In genomic region chr7:17300012-17300411, GRCh38 we compare ENCODE assay signal across 8 cellular contexts. TPM values are rescaled to one million over a fixed set of nuclear protein-coding genes. Genes with fewer than 3 reads are reported as not detected.
DNase-seq lines count a peak whose midpoint lies in the region; ATAC-seq, FAIRE-seq and TF ChIP-seq lines count a peak whose summit lies in the region.

No MANE protein-coding gene starts in this region.

- peak overlapping the region; percentile 87 for H3K4me3 ChIP-seq in astrocyte (ENCODE audit: insufficient read depth, low read depth, low read length)
- peak overlapping the region; percentile 87 to 96 (median 94) for H3K4me3 ChIP-seq in liver (ENCODE audit: low read depth in 1 of 3, low read length in 3 of 3)
- H3K4me3 ChIP-seq in testis: peak overlapping the region; percentile 67 to 98

- peaks cover 35% of the 10 kb centered on the region for H3K4me1 Mint-ChIP-seq in activated CD4-positive, alpha-beta T cell treated with anti-CD3 and anti-CD28 coated beads, Interleukin-2, amount 10 ng/mL, durations not matched to agents 24 days and 14 days
- H3K4me1 Mint-ChIP-seq in astrocyte (ENCODE audit: low read depth, unreplicated experiment): peaks cover 11% of the 10 kb centered on the region

- H3K27ac Mint-ChIP-seq in activated CD4-positive, alpha-beta T cell treated with anti-CD3 and anti-CD28 coated beads, Interleukin-2, amount 10 ng/mL, durations not matched to agents 24 days and 14 days: peak overlapping the region; percentile 97
- peak overlapping the region; percentile 1 for H3K27ac Mint-ChIP-seq in astrocyte (ENCODE audit: unreplicated experiment)

- TF ChIP-seq CTCF in astrocyte (IDR thresholded peaks at IDR 0.05; ENCODE audit: insufficient read depth, low read depth, low read length) (no peak), liver (IDR thresholded peaks at IDR 0.05; ENCODE audit: low read depth, low read length, missing input control) (no peak), testis (IDR thresholded peaks at IDR 0.05) (no peak)

- TF ChIP-seq RAD21 in liver (IDR thresholded peaks at IDR 0.05): no peak

- no peak for ATAC-seq in GM18907 (IDR thresholded peaks at IDR 0.05; ENCODE audit: unreplicated experiment)

- H3K27ac ChIP-seq in astrocyte (ENCODE audit: low read depth, low read length): peak overlapping the region; percentile 57
- H3K27ac ChIP-seq in liver (ENCODE audit: low read depth in 1 of 2, low read length in 2 of 2): peak overlapping the region; percentile 95 to 97
- peak overlapping the region in 1 of 2 donors; percentile 22 for H3K27ac ChIP-seq in testis

- FAIRE-seq in astrocyte (lab: Jason Lieb, UNC): no peak

- H3K9me3 ChIP-seq in astrocyte (ENCODE audit: insufficient read depth, low read depth, low read length): no peaks in the 10 kb centered on the region
- H3K9me3 ChIP-seq in liver (ENCODE audit: control insufficient read depth in 4 of 4, low read length in 3 of 4): no peaks in the 10 kb centered on the region
- no peaks in the 10 kb centered on the region for H3K9me3 ChIP-seq in testis

- intact Hi-C loops in activated CD4-positive, alpha-beta T cell treated with anti-CD3 and anti-CD28 coated beads, Interleukin-2, amount 10 ng/mL, durations not matched to agents 24 days and 14 days (cut with micrococcal nuclease): loop anchor here (2.0 to 10.0 kb wide), 4 partner anchors 102 to 879 kb away; partner anchors contain the start of gene CRPPA
- intact Hi-C loops in testis (cut with DNase I; ENCODE audit: low total_unique reads): no loop called here

- H3K4me2 ChIP-seq in astrocyte (ENCODE audit: low read length): peak overlapping the region; percentile 88

- TF ChIP-seq POLR2A in testis (IDR thresholded peaks at IDR 0.05): no peak

- H3K36me3 ChIP-seq in astrocyte (ENCODE audit: insufficient read depth, low read length) (no peaks in the 10 kb centered on the region), liver (ENCODE audit: control insufficient read depth in 4 of 4, insufficient read depth in 3 of 4, low read depth in 1 of 4, low read length in 3 of 4) (no peaks in the 10 kb centered on the region), testis (ENCODE audit: low read depth, missing control alignments) (no peaks in the 10 kb centered on the region)

- H3K27me3 ChIP-seq in astrocyte (ENCODE audit: insufficient read depth, low read length) (no peaks in the 10 kb centered on the region), liver (ENCODE audit: control insufficient read depth in 4 of 4, insufficient read depth in 4 of 4, low read length in 3 of 4) (no peaks in the 10 kb centered on the region), testis (no peaks in the 10 kb centered on the region)

- H3K4me1 ChIP-seq in astrocyte (ENCODE audit: insufficient read depth, low read length) (peaks cover 7% of the 10 kb centered on the region), liver (ENCODE audit: control insufficient read depth in 4 of 4, insufficient read depth in 4 of 4, low read length in 3 of 4) (peaks cover 6 to 29% (median 15%) of the 10 kb centered on the region in 4 donors), testis (peaks cover 17% of the 10 kb centered on the region)

- peaks cover 2% of the 10 kb centered on the region for H3K27me3 Mint-ChIP-seq in activated CD4-positive, alpha-beta T cell treated with anti-CD3 and anti-CD28 coated beads, Interleukin-2, amount 10 ng/mL, durations not matched to agents 24 days and 14 days
- no peaks in the 10 kb centered on the region for H3K27me3 Mint-ChIP-seq in astrocyte (ENCODE audit: low read depth, unreplicated experiment)

- H2AFZ ChIP-seq in astrocyte (ENCODE audit: low read depth, low read length): no peak overlapping the region

- under 1% methylated on average over 5 of the region's 5 CpGs for WGBS in liver
- WGBS in testis, 2 donors: 25 to 28% methylated on average over 5 of the region's 5 CpGs

- peaks cover 11% of the 10 kb centered on the region for H3K36me3 Mint-ChIP-seq in activated CD4-positive, alpha-beta T cell treated with anti-CD3 and anti-CD28 coated beads, Interleukin-2, amount 10 ng/mL, durations not matched to agents 24 days and 14 days (ENCODE audit: low read depth)
- H3K36me3 Mint-ChIP-seq in astrocyte (ENCODE audit: low read depth, unreplicated experiment): no peaks in the 10 kb centered on the region

- H3K79me2 ChIP-seq in astrocyte (ENCODE audit: insufficient read depth, low read length): peaks cover 65% of the 10 kb centered on the region

- no peak for DNase-seq in activated CD4-positive, alpha-beta T cell treated with anti-CD3 and anti-CD28 coated beads, Interleukin-2, amount 10 ng/mL, durations not matched to agents 24 days and 14 days
- no peak for DNase-seq in activated CD4-positive, alpha-beta T cell treated with anti-CD3 and anti-CD28 coated beads for 1 hour
- DNase-seq in astrocyte (ENCODE audit: low read depth) (no peak), testis (no peak), hypothalamus (lab: John Stamatoyannopoulos, UW) (no peak), SIG-M5 treated with dmso at 0.1 percent for 504 hours (lab: John Stamatoyannopoulos, UW; ENCODE audit: unreplicated experiment) (no peak)

- H4K20me1 ChIP-seq in astrocyte (ENCODE audit: insufficient read depth, low read length): peaks cover 24% of the 10 kb centered on the region

- H3K9ac ChIP-seq in astrocyte (ENCODE audit: low read length): peak overlapping the region; percentile 90
- peak overlapping the region; percentile 85 to 89 for H3K9ac ChIP-seq in liver (ENCODE audit: low read depth in 1 of 2, low read length in 2 of 2)

- peak overlapping the region; percentile 96 for H3K4me3 Mint-ChIP-seq in activated CD4-positive, alpha-beta T cell treated with anti-CD3 and anti-CD28 coated beads, Interleukin-2, amount 10 ng/mL, durations not matched to agents 24 days and 14 days
- H3K4me3 Mint-ChIP-seq in astrocyte (ENCODE audit: unreplicated experiment): peak overlapping the region; percentile 98

- H3K9me3 Mint-ChIP-seq in activated CD4-positive, alpha-beta T cell treated with anti-CD3 and anti-CD28 coated beads, Interleukin-2, amount 10 ng/mL, durations not matched to agents 24 days and 14 days: peaks cover 13% of the 10 kb centered on the region
- H3K9me3 Mint-ChIP-seq in astrocyte (ENCODE audit: unreplicated experiment): no peaks in the 10 kb centered on the region

TF ChIP-seq in liver, 16 proteins besides CTCF, POLR2A, EP300 and RAD21:
- no peak for TF ChIP-seq JUND (IDR thresholded peaks at IDR 0.05)
- TF ChIP-seq REST (IDR thresholded peaks at IDR 0.05): peak; percentile 4
- no peak for TF ChIP-seq MAX (IDR thresholded peaks at IDR 0.05)
TF ChIP-seq in liver: peak in this region for 1.

RNA-seq across cellular contexts. Expression of gene AHR, which starts 1.6 kb away (rescaled TPM):
- total RNA-seq in activated CD4-positive, alpha-beta T cell treated with anti-CD3 and anti-CD28 coated beads, Interleukin-2, amount 10 ng/mL, durations not matched to agents 24 days and 14 days: 28.2 and 30.7 TPM in 2 replicates
- total RNA-seq in astrocyte (40.4 and 48.1 TPM in 2 replicates), liver (10 to 100 TPM; 29.7 to 61.2 TPM), testis (10 to 100 TPM; 28.4 to 48.9 TPM)
- polyA plus RNA-seq in liver (10 to 100 TPM in 1 of 2 donors, 1 to 10 TPM in 1; 9.9 to 10.4 TPM), testis (ENCODE audit: insufficient read depth, low read depth, low replicate concordance) (12.3 TPM)
